23 cellular contexts compared by ENCODE assay signal in the genomic region with DNA sequence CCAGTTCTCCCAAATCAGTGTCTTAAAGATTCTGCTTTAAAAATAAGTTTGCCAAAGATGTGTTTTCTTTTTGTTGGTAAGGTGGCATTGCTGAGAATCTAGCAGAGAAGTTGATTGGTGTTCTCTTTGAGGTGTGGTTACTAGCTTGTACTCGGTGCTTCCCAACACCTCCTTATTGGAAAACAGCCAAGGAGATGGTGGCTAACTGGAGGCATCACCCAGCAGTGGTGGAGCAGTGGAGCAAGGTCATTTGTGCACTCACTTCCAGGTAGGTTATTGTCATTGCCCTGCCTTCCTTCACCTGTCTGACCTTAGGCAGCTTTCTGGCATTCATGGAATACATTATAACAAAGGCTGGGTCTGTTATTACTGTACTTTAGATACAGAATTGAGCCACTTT.
"Had no signal": no experiment of that assay in that cellular context is flagged by ENCODE, and none has a peak within 500 bp of the region (broad histone marks: within the 10 kb centered on the region; RNA-seq: fewer than 3 reads in every experiment).

No MANE protein-coding gene starts in this region.

- H3K27ac ChIP-seq: breast epithelium, Peyer's patch had no signal

- H3K4me3 ChIP-seq: breast epithelium, Peyer's patch had no signal

- H3K9me3 ChIP-seq: breast epithelium, Peyer's patch had no signal

- H3K27me3 Mint-ChIP-seq: T-helper 17 cell had no signal

- DNase-seq: activated CD4-positive, alpha-beta T cell treated with anti-CD3 and anti-CD28 coated beads for 48 hours; activated CD4-positive, alpha-beta T cell treated with anti-CD3 and anti-CD28 coated beads, Interleukin-2, amount 50 U/mL, for 4 hours; activated CD4-positive, CD25-positive, alpha-beta regulatory T cell treated with anti-CD3 and anti-CD28 coated beads, Interleukin-2, amount 50 U/mL, for 72 hours; activated CD8-positive, alpha-beta memory T cell treated with anti-CD3 and anti-CD28 coated beads, Interleukin-2, amount 50 U/mL, for 48 hours; activated CD8-positive, alpha-beta T cell treated with anti-CD3 and anti-CD28 coated beads, Interleukin-2, amount 10 ng/mL, durations not matched to agents 7 days and 5 days; activated naive CD4-positive, alpha-beta T cell treated with anti-CD3 and anti-CD28 coated beads, Interleukin-2, amount 50 U/mL, for 16 hours; activated T-cell treated with anti-CD3 and anti-CD28 coated beads, Interleukin-2, amount 50 U/mL, for 1 hour; aorta; caudate nucleus; NCI-H1092; NCI-H1436; NCI-H1694 treated with DMSO at 0.1 percent for 48 hours; NCI-H2029 treated with DMSO at 0.1 percent for 48 hours; NCI-H345; NCI-H510A; NCI-H526 treated with DMSO at 0.1 percent for 48 hours; NCI-H82; Peyer's patch; SIG-M5; T-helper 17 cell; T-helper 9 cell had no signal

- H3K4me1 ChIP-seq: breast epithelium, Peyer's patch had no signal

- H3K27ac Mint-ChIP-seq: activated CD8-positive, alpha-beta T cell treated with anti-CD3 and anti-CD28 coated beads, Interleukin-2, amount 10 ng/mL, durations not matched to agents 7 days and 5 days; T-helper 17 cell; WTC11 had no signal

- ATAC-seq: activated CD8-positive, alpha-beta T cell treated with anti-CD3 and anti-CD28 coated beads, Interleukin-2, amount 10 ng/mL, durations not matched to agents 7 days and 5 days; T-helper 17 cell; WTC11 had no signal

- H3K4me1 Mint-ChIP-seq: WTC11 had no signal

- H3K27me3 ChIP-seq: breast epithelium, Peyer's patch had no signal

- H3K4me3 Mint-ChIP-seq: activated CD8-positive, alpha-beta T cell treated with anti-CD3 and anti-CD28 coated beads, Interleukin-2, amount 10 ng/mL, durations not matched to agents 7 days and 5 days; T-helper 17 cell; WTC11 had no signal

- H3K36me3 ChIP-seq: breast epithelium had no signal
